8 cellular contexts compared by ENCODE assay signal in genomic region chr3:195642311-195642710, GRCh38. TPM values are rescaled to one million over a fixed set of nuclear protein-coding genes. Genes with fewer than 3 reads are reported as not detected.
DNase-seq lines count a peak whose midpoint lies in the region; ATAC-seq and TF ChIP-seq lines count a peak whose summit lies in the region.
"Not testable (repeated sequence)": the region's sequence is repeated elsewhere in the genome, so short reads cannot be mapped to it uniquely, and the experiment has no call there.
"Had no signal": no experiment of that assay in that cellular context is flagged by ENCODE, and none has a peak within 500 bp of the region (broad histone marks: within the 10 kb centered on the region; RNA-seq: fewer than 3 reads in every experiment).

No MANE protein-coding gene starts in this region.

- H3K27ac Mint-ChIP-seq in progenitor cell of endocrine pancreas, result peak overlapping the region; percentile 7
- H3K27ac Mint-ChIP-seq in stimulated activated effector memory CD8-positive, alpha-beta T cell treated with anti-CD3 and anti-CD28 coated beads, Interleukin-12 subunit alpha, Interleukin-12 subunit beta, amount 100 ng/mL, for 72 hours, result peak overlapping the region; percentile 24

- DNase-seq in coronary artery (ENCODE audit: low spot score) (peak; percentile 1), Right ventricle myocardium inferior (ENCODE audit: missing footprints) (peak; percentile 31)
- DNase-seq in progenitor cell of endocrine pancreas (ENCODE audit: low spot score, unreplicated experiment), result not testable (repeated sequence)
- peak in 1 of 2 donors; percentile 3 for DNase-seq in stimulated activated effector memory CD8-positive, alpha-beta T cell treated with anti-CD3 and anti-CD28 coated beads, Interleukin-12 subunit alpha, Interleukin-12 subunit beta, amount 100 ng/mL, for 72 hours (ENCODE audit: low spot score in 2 of 2)

- peaks cover 16% of the 10 kb centered on the region for H3K36me3 Mint-ChIP-seq in progenitor cell of endocrine pancreas (ENCODE audit: insufficient read depth)
- H3K36me3 Mint-ChIP-seq in stimulated activated effector memory CD8-positive, alpha-beta T cell treated with anti-CD3 and anti-CD28 coated beads, Interleukin-12 subunit alpha, Interleukin-12 subunit beta, amount 100 ng/mL, for 72 hours, result peaks cover 39% of the 10 kb centered on the region

- TF ChIP-seq CTCF in coronary artery (IDR thresholded peaks at IDR 0.05); progenitor cell of endocrine pancreas (IDR thresholded peaks at IDR 0.05; ENCODE audit: unreplicated experiment): not testable (repeated sequence)

- H3K9me3 Mint-ChIP-seq in progenitor cell of endocrine pancreas (ENCODE audit: low read depth); stimulated activated effector memory CD8-positive, alpha-beta T cell treated with anti-CD3 and anti-CD28 coated beads, Interleukin-12 subunit alpha, Interleukin-12 subunit beta, amount 100 ng/mL, for 72 hours: not testable (repeated sequence)

- H3K4me1 Mint-ChIP-seq in progenitor cell of endocrine pancreas (ENCODE audit: low read depth), result not testable (repeated sequence)
- peaks cover 40% of the 10 kb centered on the region for H3K4me1 Mint-ChIP-seq in stimulated activated effector memory CD8-positive, alpha-beta T cell treated with anti-CD3 and anti-CD28 coated beads, Interleukin-12 subunit alpha, Interleukin-12 subunit beta, amount 100 ng/mL, for 72 hours

- H3K4me3 ChIP-seq in coronary artery, result not testable (repeated sequence)

- H3K27ac ChIP-seq in coronary artery, result not testable (repeated sequence)

- not testable (repeated sequence) for H3K4me3 Mint-ChIP-seq in progenitor cell of endocrine pancreas (ENCODE audit: low read depth); stimulated activated effector memory CD8-positive, alpha-beta T cell treated with anti-CD3 and anti-CD28 coated beads, Interleukin-12 subunit alpha, Interleukin-12 subunit beta, amount 100 ng/mL, for 72 hours

- not testable (repeated sequence) for H3K27me3 Mint-ChIP-seq in progenitor cell of endocrine pancreas

- ATAC-seq in Right ventricle myocardium inferior; stimulated activated effector memory CD8-positive, alpha-beta T cell treated with anti-CD3 and anti-CD28 coated beads, Interleukin-12 subunit alpha, Interleukin-12 subunit beta, amount 100 ng/mL, for 72 hours: not testable (repeated sequence)

- intact Hi-C loops in Right ventricle myocardium inferior (cut with DNase I), result not testable (repeated sequence)

RNA-seq across cellular contexts. Expression of gene APOD, which starts 58.6 kb away (rescaled TPM):
- 327 TPM for total RNA-seq in Right ventricle myocardium inferior
- not detected in 2 replicates for total RNA-seq in progenitor cell of endocrine pancreas
- total RNA-seq: A673; CD4-positive, alpha-beta memory T cell; CD4-positive, CD25-positive, alpha-beta regulatory T cell; Daoy had no signal

Comparison
In these comparisons a context has a peak if more than half of its experiments do, and no peak if none do; other contexts are left out.
1. RNA of gene APOD, which starts 58.6 kb away (total RNA-seq): 327 TPM in Right ventricle myocardium inferior (single experiment); not detected in progenitor cell of endocrine pancreas; every median in the first group is over 100 times any median in the second.